In the genomic region with DNA sequence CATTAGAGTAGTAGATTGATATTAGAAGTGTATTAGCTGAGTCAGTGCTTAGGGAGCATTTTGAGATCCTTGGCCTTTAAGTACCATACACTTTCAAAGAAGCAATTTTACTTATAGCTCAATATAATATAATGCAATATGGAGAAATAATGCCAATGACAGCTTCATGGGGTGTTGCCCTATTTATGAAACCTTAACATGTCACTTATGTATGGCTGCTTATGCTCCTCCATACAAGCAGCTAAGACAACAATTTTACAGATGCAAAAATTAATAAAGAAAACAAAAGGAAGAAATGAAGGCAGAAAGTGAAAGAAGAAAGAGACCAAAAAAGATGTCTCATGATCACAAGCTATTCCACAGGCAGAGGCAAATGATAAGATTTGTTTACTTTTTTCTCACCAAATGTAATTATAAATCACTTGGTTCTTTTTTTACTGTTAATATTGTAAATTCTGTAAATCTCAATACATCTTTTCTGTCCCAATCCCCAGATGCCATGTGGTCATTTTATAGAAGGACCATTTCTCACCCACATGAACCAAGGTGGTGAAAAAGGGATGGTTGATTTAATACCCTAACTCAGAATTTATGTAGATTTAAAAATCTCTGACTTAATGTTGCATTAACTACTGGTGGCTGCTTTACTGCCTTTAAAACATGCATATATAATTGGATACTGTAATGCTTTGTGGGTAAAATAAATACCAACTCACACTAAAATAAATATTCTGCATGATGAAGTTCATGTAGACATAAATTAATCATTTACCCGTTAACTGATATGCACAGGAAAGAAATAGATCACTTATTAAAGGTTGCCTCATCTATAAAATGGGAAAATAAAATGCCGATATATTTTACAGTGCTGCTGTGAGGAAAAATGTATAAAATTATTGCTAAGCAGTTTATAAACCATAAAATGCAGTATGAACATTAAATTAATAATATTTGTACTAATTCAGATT, we compare ENCODE assay signal across 27 cellular contexts. TPM values are rescaled to one million over a fixed set of nuclear protein-coding genes. Genes with fewer than 3 reads are reported as not detected.
A peak's percentile ranks its signal among the peaks of the same experiment; 100 is the strongest.
DNase-seq lines count a peak whose midpoint lies in the region; ATAC-seq and TF ChIP-seq lines count a peak whose summit lies in the region.
"Had no signal": no experiment of that assay in that cellular context is flagged by ENCODE, and none has a peak within 500 bp of the region (broad histone marks: within the 10 kb centered on the region; RNA-seq: fewer than 3 reads in every experiment).

No MANE protein-coding gene starts in this region.

- no peak for TF ChIP-seq POLR2A in body of pancreas (IDR thresholded peaks at IDR 0.05)

- no peaks in the 10 kb centered on the region for H3K9me3 Mint-ChIP-seq in activated CD8-positive, alpha-beta T cell treated with anti-CD3 and anti-CD28 coated beads for 36 hours
- H3K9me3 Mint-ChIP-seq: activated CD4-positive, alpha-beta memory T cell treated with anti-CD3 and anti-CD28 coated beads, Interleukin-2, amount 10 ng/mL, durations not matched to agents 7 days and 5 days; activated naive CD4-positive, alpha-beta T cell treated with anti-CD3 and anti-CD28 coated beads for 36 hours; brain; naive thymus-derived CD4-positive, alpha-beta T cell; stimulated activated memory B cell treated with anti-CD40 and anti-IgM and Interleukin-4, amounts not matched to agents 10 μg/mL and 1 μg/mL and 100 μg/mL, for 72 hours; T-helper 2 cell treated with Interferon-gamma antibody and Interleukin-4, amounts not matched to agents 5 μg/mL and 100 μg/mL, for 36 hours had no signal

- WGBS in body of pancreas, 2 donors, result 12 to 20% methylated on average over 2 of the region's 2 CpGs

- DNase-seq in DMS53 treated with DMSO at 0.1 percent for 48 hours (lab: John Stamatoyannopoulos, UW; ENCODE audit: unreplicated experiment) (peak; percentile 58), body of pancreas (no peak), left kidney (ENCODE audit: low read depth, low spot score) (peak; percentile 15), renal cortical epithelial cell (ENCODE audit: low read depth) (peak; percentile 89), middle frontal gyrus (ENCODE audit: extremely low spot score, low spot score) (no peak), lower lobe of right lung (no peak), amniotic stem cell (lab: John Stamatoyannopoulos, UW) (no peak)
- DNase-seq in activated CD8-positive, alpha-beta T cell treated with anti-CD3 and anti-CD28 coated beads for 36 hours, result no peak
- DNase-seq: activated CD4-positive, alpha-beta memory T cell treated with anti-CD3 and anti-CD28 coated beads, Interleukin-2, amount 10 ng/mL, durations not matched to agents 7 days and 5 days; activated naive CD4-positive, alpha-beta T cell treated with anti-CD3 and anti-CD28 coated beads for 36 hours; cerebellar nuclear complex; esophagus squamous epithelium; H7; left cardiac atrium; MM.1S; naive thymus-derived CD4-positive, alpha-beta T cell; NCI-H1417 treated with DMSO at 0.1 percent for 48 hours; NCI-H2081; NCI-H524 treated with DMSO at 0.1 percent for 48 hours; SHP77 treated with DMSO at 0.1 percent for 48 hours had no signal

- H3K4me3 ChIP-seq in body of pancreas (no peak overlapping the region), lower lobe of right lung (no peak overlapping the region)
- H3K4me3 ChIP-seq: esophagus squamous epithelium, GM12878, prostate gland had no signal

- peaks cover 7% of the 10 kb centered on the region for H3K4me1 Mint-ChIP-seq in activated CD8-positive, alpha-beta T cell treated with anti-CD3 and anti-CD28 coated beads for 36 hours (ENCODE audit: low read depth)
- H3K4me1 Mint-ChIP-seq: activated CD4-positive, alpha-beta memory T cell treated with anti-CD3 and anti-CD28 coated beads, Interleukin-2, amount 10 ng/mL, durations not matched to agents 7 days and 5 days; naive thymus-derived CD4-positive, alpha-beta T cell had no signal

- ATAC-seq in body of pancreas (peak; percentile 90), lower lobe of right lung (no peak)
- no peak for ATAC-seq in activated CD8-positive, alpha-beta T cell treated with anti-CD3 and anti-CD28 coated beads for 36 hours
- ATAC-seq: GM12878; left cardiac atrium; naive thymus-derived CD4-positive, alpha-beta T cell; stimulated activated memory B cell treated with anti-CD40 and anti-IgM and Interleukin-4, amounts not matched to agents 10 μg/mL and 1 μg/mL and 100 μg/mL, for 72 hours had no signal

- peaks cover 50% of the 10 kb centered on the region for H3K4me1 ChIP-seq in body of pancreas
- no peaks in the 10 kb centered on the region for H3K4me1 ChIP-seq in lower lobe of right lung
- H3K4me1 ChIP-seq: prostate gland had no signal

- no peak for TF ChIP-seq CTCF in body of pancreas (IDR thresholded peaks at IDR 0.05)
- TF ChIP-seq CTCF in lower lobe of right lung (IDR thresholded peaks at IDR 0.05), result no peak
- TF ChIP-seq CTCF in activated CD8-positive, alpha-beta T cell treated with anti-CD3 and anti-CD28 coated beads for 36 hours (IDR thresholded peaks at IDR 0.05), result no peak

- no peak overlapping the region for H3K27ac Mint-ChIP-seq in activated CD8-positive, alpha-beta T cell treated with anti-CD3 and anti-CD28 coated beads for 36 hours
- H3K27ac Mint-ChIP-seq: activated CD4-positive, alpha-beta memory T cell treated with anti-CD3 and anti-CD28 coated beads, Interleukin-2, amount 10 ng/mL, durations not matched to agents 7 days and 5 days; activated naive CD4-positive, alpha-beta T cell treated with anti-CD3 and anti-CD28 coated beads for 36 hours; brain; naive thymus-derived CD4-positive, alpha-beta T cell; stimulated activated memory B cell treated with anti-CD40 and anti-IgM and Interleukin-4, amounts not matched to agents 10 μg/mL and 1 μg/mL and 100 μg/mL, for 72 hours; T-helper 2 cell treated with Interferon-gamma antibody and Interleukin-4, amounts not matched to agents 5 μg/mL and 100 μg/mL, for 36 hours had no signal

- H3K27ac ChIP-seq in body of pancreas (peak overlapping the region; percentile 74 to 85 (median 78)), lower lobe of right lung (no peak overlapping the region)
- H3K27ac ChIP-seq: C4-2B, esophagus squamous epithelium, prostate gland had no signal

- CTCF ChIA-PET in activated CD8-positive, alpha-beta T cell treated with anti-CD3 and anti-CD28 coated beads for 36 hours (lab: Charles Lee), result no interaction called here

- no peaks in the 10 kb centered on the region for H3K9me3 ChIP-seq in body of pancreas
- H3K9me3 ChIP-seq in lower lobe of right lung, result no peaks in the 10 kb centered on the region
- H3K9me3 ChIP-seq: esophagus squamous epithelium, prostate gland had no signal

- peaks cover 8% of the 10 kb centered on the region for H3K27me3 Mint-ChIP-seq in activated CD8-positive, alpha-beta T cell treated with anti-CD3 and anti-CD28 coated beads for 36 hours
- H3K27me3 Mint-ChIP-seq: stimulated activated memory B cell treated with anti-CD40 and anti-IgM and Interleukin-4, amounts not matched to agents 10 μg/mL and 1 μg/mL and 100 μg/mL, for 72 hours; type B pancreatic cell had no signal

- POLR2A ChIA-PET in activated CD8-positive, alpha-beta T cell treated with anti-CD3 and anti-CD28 coated beads for 36 hours (lab: Charles Lee), result no interaction called here

- H3K36me3 Mint-ChIP-seq in activated CD8-positive, alpha-beta T cell treated with anti-CD3 and anti-CD28 coated beads for 36 hours (ENCODE audit: low read depth), result no peaks in the 10 kb centered on the region
- H3K36me3 Mint-ChIP-seq: brain; naive thymus-derived CD4-positive, alpha-beta T cell; stimulated activated memory B cell treated with anti-CD40 and anti-IgM and Interleukin-4, amounts not matched to agents 10 μg/mL and 1 μg/mL and 100 μg/mL, for 72 hours; type B pancreatic cell had no signal

- H3K4me3 Mint-ChIP-seq in activated CD8-positive, alpha-beta T cell treated with anti-CD3 and anti-CD28 coated beads for 36 hours, result no peak overlapping the region
- H3K4me3 Mint-ChIP-seq: activated CD4-positive, alpha-beta memory T cell treated with anti-CD3 and anti-CD28 coated beads, Interleukin-2, amount 10 ng/mL, durations not matched to agents 7 days and 5 days; activated naive CD4-positive, alpha-beta T cell treated with anti-CD3 and anti-CD28 coated beads for 36 hours; brain; naive thymus-derived CD4-positive, alpha-beta T cell; stimulated activated memory B cell treated with anti-CD40 and anti-IgM and Interleukin-4, amounts not matched to agents 10 μg/mL and 1 μg/mL and 100 μg/mL, for 72 hours; T-helper 2 cell treated with Interferon-gamma antibody and Interleukin-4, amounts not matched to agents 5 μg/mL and 100 μg/mL, for 36 hours had no signal

- H3K27me3 ChIP-seq in body of pancreas (no peaks in the 10 kb centered on the region), lower lobe of right lung (ENCODE audit: low read depth) (no peaks in the 10 kb centered on the region)
- H3K27me3 ChIP-seq: esophagus squamous epithelium had no signal

- H3K36me3 ChIP-seq in body of pancreas (replicated peaks in 1 of 2; ENCODE audit: insufficient read depth in 1 of 2, low read depth in 2 of 2), result no peaks in the 10 kb centered on the region
- H3K36me3 ChIP-seq in lower lobe of right lung, result no peaks in the 10 kb centered on the region
- H3K36me3 ChIP-seq: esophagus squamous epithelium, prostate gland had no signal

- intact Hi-C loops in body of pancreas (cut with DNase I), result no loop called here
- intact Hi-C loops in lower lobe of right lung (cut with DNase I), result no loop called here
- intact Hi-C loops in activated CD8-positive, alpha-beta T cell treated with anti-CD3 and anti-CD28 coated beads for 36 hours (cut with micrococcal nuclease), result no loop called here

RNA-seq across cellular contexts. Expression of a gene that starts 33.5 kb away (rescaled TPM):
- total RNA-seq in body of pancreas (10 to 100 TPM in 1 of 2 donors, 1 to 10 TPM in 1; 5.9 to 12.2 TPM), renal cortical epithelial cell (23.2 and 32.3 TPM in 2 replicates), lower lobe of right lung (13.5 TPM)
- under 1 TPM; 0.09 to 0.74 TPM for total RNA-seq in activated CD8-positive, alpha-beta T cell treated with anti-CD3 and anti-CD28 coated beads for 36 hours
- total RNA-seq: activated naive CD4-positive, alpha-beta T cell treated with anti-CD3 and anti-CD28 coated beads for 36 hours; GM12878 had no signal

Comparison
In these comparisons a context has a peak if more than half of its experiments do, and no peak if none do; other contexts are left out.
1. DNase-seq: peak in DMS53 treated with DMSO at 0.1 percent for 48 hours (single experiment), left kidney (single experiment) and renal cortical epithelial cell (single experiment); none in body of pancreas (0 of 4), middle frontal gyrus (single experiment), lower lobe of right lung (single experiment), activated CD8-positive, alpha-beta T cell treated with anti-CD3 and anti-CD28 coated beads for 36 hours (single experiment) and amniotic stem cell (single experiment).